ENCODE assay signal across 9 cellular contexts in the genomic region with DNA sequence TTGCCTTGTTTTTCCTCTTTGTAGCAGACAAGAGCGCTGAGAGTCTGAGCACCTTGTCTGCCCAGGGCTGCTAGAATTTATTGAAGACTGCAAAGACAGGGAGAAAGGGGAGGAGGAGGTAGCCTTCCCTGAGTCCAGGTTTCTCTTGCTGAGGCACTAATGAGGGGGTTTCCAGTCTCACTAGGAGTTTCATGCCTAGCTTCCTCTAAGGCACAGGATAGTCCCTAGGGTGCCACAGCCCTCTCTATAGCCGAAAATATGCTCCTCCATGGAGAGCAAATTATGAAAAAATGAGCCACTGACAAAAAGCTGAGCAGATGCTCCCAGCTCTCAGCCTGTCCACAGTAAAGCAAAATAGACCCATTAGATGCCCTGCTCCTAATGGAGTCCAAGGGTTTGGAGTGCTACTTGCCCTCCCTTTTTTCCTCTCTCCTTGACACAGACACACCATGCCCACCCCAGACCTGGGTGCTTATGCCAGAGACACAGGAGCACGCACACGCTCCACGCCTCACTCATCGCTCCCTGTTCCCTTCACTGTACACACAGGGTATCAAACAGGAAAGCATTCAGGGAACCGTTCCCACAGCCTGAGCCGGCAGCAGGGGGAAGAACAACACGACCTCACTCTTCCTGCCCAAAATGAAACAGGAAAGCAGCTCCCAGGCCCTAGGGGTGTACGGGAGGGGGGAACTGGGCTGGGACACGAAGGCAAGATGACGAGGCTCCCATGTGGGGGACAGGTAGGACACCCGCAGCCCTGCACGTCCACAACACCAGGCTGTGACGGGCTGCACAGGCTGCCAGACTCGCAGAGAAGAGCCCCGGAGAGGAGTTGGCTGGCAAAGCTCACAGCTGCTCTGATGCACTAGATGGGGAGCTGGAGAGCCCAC. TPM values are rescaled to one million over a fixed set of nuclear protein-coding genes. Genes with fewer than 3 reads are reported as not detected.
DNase-seq lines count a peak whose midpoint lies in the region; ATAC-seq and TF ChIP-seq lines count a peak whose summit lies in the region.
"Had no signal": no experiment of that assay in that cellular context is flagged by ENCODE, and none has a peak within 500 bp of the region (broad histone marks: within the 10 kb centered on the region; RNA-seq: fewer than 3 reads in every experiment).

No MANE protein-coding gene starts in this region.

- H3K14ac ChIP-seq in mesenchymal stem cell (ENCODE audit: low read length in 2 of 2), result peak overlapping the region in 1 of 2 experiments; percentile 56

- peaks cover 0 to 4% of the 10 kb centered on the region in 2 experiments for H3K36me3 ChIP-seq in mesenchymal stem cell (ENCODE audit: control insufficient read depth in 1 of 2, insufficient read depth in 2 of 2, low read depth in 1 of 2, low read length in 2 of 2)
- H3K36me3 ChIP-seq in upper lobe of right lung, result no peaks in the 10 kb centered on the region

- no peak overlapping the region for H3K27ac ChIP-seq in mesenchymal stem cell (ENCODE audit: low read length, poor library complexity, severe bottlenecking)
- H3K27ac ChIP-seq in upper lobe of right lung, result peak overlapping the region; percentile 90
- no peak overlapping the region for H3K27ac ChIP-seq in caudate nucleus (ENCODE audit: low read depth, low read length)

- peaks cover 34% of the 10 kb centered on the region for H3K4me1 ChIP-seq in mesenchymal stem cell (ENCODE audit: control insufficient read depth, insufficient read depth, low read depth, low read length)
- peaks cover 31% of the 10 kb centered on the region for H3K4me1 ChIP-seq in upper lobe of right lung

- H3K18ac ChIP-seq in mesenchymal stem cell (ENCODE audit: low read depth in 1 of 2, low read length in 2 of 2), result peak overlapping the region in 1 of 2 experiments; percentile 46

- no peak overlapping the region for H3K4me2 ChIP-seq in mesenchymal stem cell (ENCODE audit: low read length, poor library complexity, severe bottlenecking)

- H2AK5ac ChIP-seq in mesenchymal stem cell (ENCODE audit: low read length, severe bottlenecking), result peak overlapping the region; percentile 24

- no peak for TF ChIP-seq CTCF in upper lobe of right lung (IDR thresholded peaks at IDR 0.05)

- no peak overlapping the region for H4K8ac ChIP-seq in mesenchymal stem cell (ENCODE audit: low read length)

- no peaks in the 10 kb centered on the region for H3K9me3 Mint-ChIP-seq in activated naive CD8-positive, alpha-beta T cell treated with anti-CD3 and anti-CD28 coated beads, Interleukin-2, amount 50 U/mL, for 24 hours

- H3K9me3 ChIP-seq in mesenchymal stem cell (ENCODE audit: control insufficient read depth, low read length), result no peaks in the 10 kb centered on the region
- H3K9me3 ChIP-seq in upper lobe of right lung, result no peaks in the 10 kb centered on the region

- no peak overlapping the region for H2BK120ac ChIP-seq in mesenchymal stem cell (ENCODE audit: low read depth, low read length)

- H3K4me3 ChIP-seq in mesenchymal stem cell (ENCODE audit: insufficient read depth in 1 of 2, low read depth in 1 of 2, low read length in 2 of 2) (no peak overlapping the region), upper lobe of right lung (no peak overlapping the region)

- H3K79me1 ChIP-seq in mesenchymal stem cell (replicated peaks; ENCODE audit: low read length, poor library complexity, severe bottlenecking), result no peaks in the 10 kb centered on the region

- no peaks in the 10 kb centered on the region for H3K27me3 Mint-ChIP-seq in activated naive CD8-positive, alpha-beta T cell treated with anti-CD3 and anti-CD28 coated beads, Interleukin-2, amount 50 U/mL, for 24 hours

- H3K9ac ChIP-seq in mesenchymal stem cell (ENCODE audit: low read length), result no peak overlapping the region

- peak overlapping the region; percentile 1 for H2BK15ac ChIP-seq in mesenchymal stem cell (ENCODE audit: low read depth, poor library complexity, severe bottlenecking)

- peak; percentile 15 for DNase-seq in stimulated activated CD4-positive, alpha-beta T cell treated with anti-CD3 and anti-CD28 coated beads, Interleukin-12 subunit alpha, Interleukin-12 subunit beta, amount 100 ng/mL, for 4 hours
- DNase-seq in stimulated activated CD4-positive, alpha-beta T cell treated with anti-CD3 and anti-CD28 coated beads, Interleukin-4, amount 100 ng/mL, for 24 hours, result no peak
- DNase-seq in activated naive CD8-positive, alpha-beta T cell treated with anti-CD3 and anti-CD28 coated beads, Interleukin-2, amount 50 U/mL, for 24 hours, result no peak
- DNase-seq in mesenchymal stem cell (no peak), upper lobe of right lung (no peak), cortex of kidney (lab: John Stamatoyannopoulos, UW) (no peak), caudate nucleus (lab: John Stamatoyannopoulos, UW) (no peak), dedifferentiated amniotic fluid mesenchymal stem cell (ENCODE audit: extremely low spot score) (no peak)
- DNase-seq: NCI-H510A had no signal

- H3K27me3 ChIP-seq in mesenchymal stem cell (ENCODE audit: control insufficient read depth in 1 of 2, insufficient read depth in 1 of 2, low read length in 2 of 2) (peaks cover 5 to 21% of the 10 kb centered on the region in 2 experiments), upper lobe of right lung (no peaks in the 10 kb centered on the region)

- no peak overlapping the region for H2BK5ac ChIP-seq in mesenchymal stem cell (ENCODE audit: low read depth, low read length, poor library complexity, severe bottlenecking)

- H2BK12ac ChIP-seq in mesenchymal stem cell (ENCODE audit: low read length in 2 of 2), result peak overlapping the region in 1 of 2 experiments; percentile 97

- peak overlapping the region in 1 of 2 experiments; percentile 62 for H3K23ac ChIP-seq in mesenchymal stem cell (ENCODE audit: low read length in 2 of 2)

- H3K36me3 Mint-ChIP-seq in activated naive CD8-positive, alpha-beta T cell treated with anti-CD3 and anti-CD28 coated beads, Interleukin-2, amount 50 U/mL, for 24 hours (ENCODE audit: low read depth), result no peaks in the 10 kb centered on the region

- H4K91ac ChIP-seq in mesenchymal stem cell (ENCODE audit: low read length), result peak overlapping the region; percentile 36

- peak overlapping the region; percentile 53 for H3K4me3 Mint-ChIP-seq in activated naive CD8-positive, alpha-beta T cell treated with anti-CD3 and anti-CD28 coated beads, Interleukin-2, amount 50 U/mL, for 24 hours

- WGBS in mesenchymal stem cell, result 74% methylated on average over 17 of the region's 17 CpGs

- H3K4me1 Mint-ChIP-seq in activated naive CD8-positive, alpha-beta T cell treated with anti-CD3 and anti-CD28 coated beads, Interleukin-2, amount 50 U/mL, for 24 hours, result peaks cover 27% of the 10 kb centered on the region

- peak overlapping the region; percentile 23 for H2AFZ ChIP-seq in mesenchymal stem cell (ENCODE audit: low read depth, low read length)

- peak overlapping the region in 1 of 2 experiments; percentile 59 for H3K4ac ChIP-seq in mesenchymal stem cell (ENCODE audit: low read depth in 1 of 2, low read length in 2 of 2)

- intact Hi-C loops in upper lobe of right lung (cut with DNase I), result no loop called here

- H3K27ac Mint-ChIP-seq in activated naive CD8-positive, alpha-beta T cell treated with anti-CD3 and anti-CD28 coated beads, Interleukin-2, amount 50 U/mL, for 24 hours, result peak overlapping the region; percentile 43

- ATAC-seq in activated naive CD8-positive, alpha-beta T cell treated with anti-CD3 and anti-CD28 coated beads, Interleukin-2, amount 50 U/mL, for 24 hours, result no peak
- ATAC-seq in upper lobe of right lung, result peak; percentile 2

RNA-seq across cellular contexts. Expression of a gene that starts 11.0 kb away (rescaled TPM):
- polyA plus RNA-seq in mesenchymal stem cell (2013, experiment 1 of 2), result 25.3 TPM
- polyA plus RNA-seq in mesenchymal stem cell (2013, experiment 2 of 2), result 25.3 TPM
- 22.0 TPM for total RNA-seq in upper lobe of right lung

RNA-seq across cellular contexts. Expression of a gene that starts 13.1 kb away (rescaled TPM):
- polyA plus RNA-seq in mesenchymal stem cell (2013, experiment 1 of 2), result 88.1 TPM
- 81.3 TPM for polyA plus RNA-seq in mesenchymal stem cell (2013, experiment 2 of 2)
- 4.4 TPM for total RNA-seq in upper lobe of right lung

RNA-seq across cellular contexts. Expression of a gene that starts 45.9 kb away (rescaled TPM):
- polyA plus RNA-seq in mesenchymal stem cell (2013, experiment 1 of 2), result 30.6 TPM
- 29.8 TPM for polyA plus RNA-seq in mesenchymal stem cell (2013, experiment 2 of 2)
- 24.5 TPM for total RNA-seq in upper lobe of right lung
